Comparison of ENCODE assay signal across 8 cellular contexts in genomic region chr5:150410524-150411244, GRCh38. TPM values are rescaled to one million over a fixed set of nuclear protein-coding genes. Genes with fewer than 3 reads are reported as not detected.
A peak's percentile ranks its signal among the peaks of the same experiment; 100 is the strongest.
DNase-seq lines count a peak whose midpoint lies in the region; ATAC-seq and TF ChIP-seq lines count a peak whose summit lies in the region.

No MANE protein-coding gene starts in this region.

- H3K27ac ChIP-seq in GM23248 (no peak overlapping the region), endodermal cell (ENCODE audit: low read depth, low read length) (no peak overlapping the region), mesendoderm (ENCODE audit: low read depth, low read length) (no peak overlapping the region)

- no peaks in the 10 kb centered on the region for H4K20me1 ChIP-seq in GM23248 (ENCODE audit: insufficient read depth)

- 34% methylated on average over 4 of the region's 4 CpGs for WGBS in GM23248 (ENCODE audit: low coverage in 1 of 2, low lambda C conversion rate in 2 of 2, missing lambda C conversion rate in 2 of 2), 2 experiments
- WGBS in endodermal cell (ENCODE audit: insufficient coverage in 1 of 2, insufficient read length in 1 of 2), 2 experiments = 67 to 89% methylated on average over 1 to 4 of the region's 4 CpGs
- WGBS in mesendoderm (ENCODE audit: extremely low coverage, insufficient coverage, low lambda C conversion rate) = no CpG with 5 or more reads among the region's 4 CpGs

- H3K79me2 ChIP-seq in GM23248 (ENCODE audit: insufficient read depth) (no peaks in the 10 kb centered on the region), mesendoderm (ENCODE audit: control insufficient read depth, insufficient read depth, low read length) (no peaks in the 10 kb centered on the region)

- H3K4me3 ChIP-seq in GM23248 (no peak overlapping the region), endodermal cell (ENCODE audit: low read length) (no peak overlapping the region), mesendoderm (ENCODE audit: low read length) (no peak overlapping the region)

- H3K27ac Mint-ChIP-seq in endodermal cell = peak overlapping the region; percentile 91

- no peaks in the 10 kb centered on the region for H3K36me3 Mint-ChIP-seq in endodermal cell (ENCODE audit: low read depth)

- H3K23ac ChIP-seq in mesendoderm (ENCODE audit: low read length) = no peak overlapping the region

- H3K56ac ChIP-seq in mesendoderm (ENCODE audit: low read length) = peak overlapping the region; percentile 58

- H2AFZ ChIP-seq in GM23248 = no peak overlapping the region

- DNase-seq in AG08396 (ENCODE audit: low spot score) = peak; percentile 87
- peak; percentile 87 for DNase-seq in GM23248
- DNase-seq in NCI-H345 (lab: John Stamatoyannopoulos, UW) = peak; percentile 74
- peak; percentile 47 to 57 for DNase-seq in activated CD4-positive, alpha-beta T cell treated with anti-CD3 and anti-CD28 coated beads for 4 hours
- DNase-seq in endodermal cell = peak; percentile 81
- DNase-seq in mesendoderm = peak; percentile 82
- DNase-seq in superior temporal gyrus (ENCODE audit: extremely low spot score) = peak; percentile 91

- no peak for ATAC-seq in GM21381 (IDR thresholded peaks at IDR 0.05; ENCODE audit: unreplicated experiment)

- no peak overlapping the region for H2BK15ac ChIP-seq in mesendoderm (replicated peaks; ENCODE audit: low read depth)

- no peak overlapping the region for H2AK5ac ChIP-seq in mesendoderm (ENCODE audit: low read length)

- H3K4ac ChIP-seq in mesendoderm (ENCODE audit: low read depth, low read length) = no peak overlapping the region

- H4K8ac ChIP-seq in mesendoderm (ENCODE audit: low read depth, low read length) = no peak overlapping the region

- H4K5ac ChIP-seq in mesendoderm (ENCODE audit: low read length) = no peak overlapping the region

- no peaks in the 10 kb centered on the region for H3K36me3 ChIP-seq in GM23248 (ENCODE audit: low read depth)
- H3K36me3 ChIP-seq in endodermal cell (ENCODE audit: control insufficient read depth, insufficient read depth, low read length) = no peaks in the 10 kb centered on the region
- no peaks in the 10 kb centered on the region for H3K36me3 ChIP-seq in mesendoderm (ENCODE audit: control insufficient read depth, insufficient read depth, low read length)

- in situ Hi-C loops in GM23248 (cut with MboI) = no loop called here

- H2BK5ac ChIP-seq in mesendoderm (ENCODE audit: low read length) = no peak overlapping the region

- no peak for TF ChIP-seq CTCF in endodermal cell (conservative IDR thresholded peaks at IDR 0.05)

- no peaks in the 10 kb centered on the region for H3K27me3 Mint-ChIP-seq in endodermal cell (ENCODE audit: insufficient read depth)

- H3K9me2 ChIP-seq in GM23248 (ENCODE audit: insufficient read depth) = no peaks in the 10 kb centered on the region

- peaks cover 15% of the 10 kb centered on the region for H3K4me1 Mint-ChIP-seq in endodermal cell

- no peak overlapping the region for H2BK120ac ChIP-seq in mesendoderm (ENCODE audit: low read depth, low read length)

- H3K4me3 Mint-ChIP-seq in endodermal cell = no peak overlapping the region

- no peaks in the 10 kb centered on the region for H3F3A ChIP-seq in GM23248 (ENCODE audit: insufficient read depth)

- no peak overlapping the region for H3K4me2 ChIP-seq in GM23248 (ENCODE audit: unreplicated experiment)
- no peak overlapping the region for H3K4me2 ChIP-seq in mesendoderm (ENCODE audit: low read length)

- H3K79me1 ChIP-seq in mesendoderm (ENCODE audit: low read length) = no peaks in the 10 kb centered on the region

- no peaks in the 10 kb centered on the region for H3K9me3 Mint-ChIP-seq in endodermal cell

- H3K4me1 ChIP-seq in GM23248 (ENCODE audit: insufficient read depth) (no peaks in the 10 kb centered on the region), endodermal cell (ENCODE audit: control insufficient read depth, insufficient read depth, low read length) (no peaks in the 10 kb centered on the region), mesendoderm (ENCODE audit: control insufficient read depth, low read depth, low read length) (peaks cover 5% of the 10 kb centered on the region)

- H3K9me3 ChIP-seq in GM23248 (ENCODE audit: low read depth) (no peaks in the 10 kb centered on the region), endodermal cell (ENCODE audit: control insufficient read depth, low read length) (no peaks in the 10 kb centered on the region)

- H3K27me3 ChIP-seq in GM23248 (replicated peaks; ENCODE audit: insufficient read depth) = no peaks in the 10 kb centered on the region
- H3K27me3 ChIP-seq in endodermal cell (ENCODE audit: control insufficient read depth, insufficient read depth, low read length, poor library complexity, severe bottlenecking) = no peaks in the 10 kb centered on the region
- no peaks in the 10 kb centered on the region for H3K27me3 ChIP-seq in mesendoderm (ENCODE audit: insufficient read depth, low read length, poor library complexity)

- no peak overlapping the region for H3K18ac ChIP-seq in mesendoderm (ENCODE audit: low read length)

- H3K9ac ChIP-seq in GM23248 (no peak overlapping the region), endodermal cell (ENCODE audit: extremely low read depth, low read length, poor library complexity, severe bottlenecking) (no peak overlapping the region), mesendoderm (ENCODE audit: low read length) (peak overlapping the region; percentile 10)

RNA-seq across cellular contexts. Expression of gene CD74, which starts 2.0 kb away (rescaled TPM):
- 0.25 TPM in 1 of 2 replicates, not detected in the other for total RNA-seq in GM23248 (2014; rRNA removed; shearing (Covaris generic))
- 2.7 and 6.1 TPM in 2 replicates for polyA plus RNA-seq in GM23248 (2016; fragmentation: Nextera tagmentation; extraction: Ambion mirVana)
- total RNA-seq in endodermal cell = 10 to 100 TPM; 12.4 to 20.0 TPM
- polyA plus RNA-seq in endodermal cell (2013, experiment 1 of 2) = 9.7 TPM
- polyA plus RNA-seq in endodermal cell (2013, experiment 2 of 2) = 7.1 TPM
- polyA plus RNA-seq in mesendoderm (2013, experiment 1 of 2) = 61.0 TPM
- polyA plus RNA-seq in mesendoderm (2013, experiment 2 of 2) = 63.7 TPM

RNA-seq across cellular contexts. Expression of gene RPS14, which starts 38.9 kb away (rescaled TPM):
- 1,694 and 1,749 TPM in 2 replicates for total RNA-seq in GM23248 (2014; rRNA removed; shearing (Covaris generic))
- 1,343 and 1,380 TPM in 2 replicates for polyA plus RNA-seq in GM23248 (2016; fragmentation: Nextera tagmentation; extraction: Ambion mirVana)
- 1,000 to 10,000 TPM; 2,313 to 2,316 TPM for total RNA-seq in endodermal cell
- 1,931 TPM for polyA plus RNA-seq in endodermal cell (2013, experiment 1 of 2)
- polyA plus RNA-seq in endodermal cell (2013, experiment 2 of 2) = 1,875 TPM
- polyA plus RNA-seq in mesendoderm (2013, experiment 1 of 2) = 4,258 TPM
- 4,342 TPM for polyA plus RNA-seq in mesendoderm (2013, experiment 2 of 2)

RNA-seq across cellular contexts. Expression of gene TCOF1, which starts 53.2 kb away (rescaled TPM):
- 18.0 and 22.5 TPM in 2 replicates for total RNA-seq in GM23248 (2014; rRNA removed; shearing (Covaris generic))
- 15.1 and 16.3 TPM in 2 replicates for polyA plus RNA-seq in GM23248 (2016; fragmentation: Nextera tagmentation; extraction: Ambion mirVana)
- total RNA-seq in endodermal cell = 100 to 1,000 TPM in 1 of 2 donors, 10 to 100 TPM in 1; 88.8 to 107 TPM
- 50.0 TPM for polyA plus RNA-seq in endodermal cell (2013, experiment 1 of 2)
- polyA plus RNA-seq in endodermal cell (2013, experiment 2 of 2) = 46.1 TPM
- polyA plus RNA-seq in mesendoderm (2013, experiment 1 of 2) = 79.8 TPM
- 80.6 TPM for polyA plus RNA-seq in mesendoderm (2013, experiment 2 of 2)

Comparison
In these comparisons a context has a peak if more than half of its experiments do, and no peak if none do; other contexts are left out.
1. RNA of gene CD74, which starts 2.0 kb away (total RNA-seq): 12.4 to 20.0 TPM in endodermal cell; 0.25 TPM in GM23248; every median in the first group is over 10 times any median in the second.
2. Peak in every context shown above with its lines, with median percentiles within 50 percentile points of each other: DNase-seq.